ENCODE assay signal across 18 cellular contexts in the genomic region with DNA sequence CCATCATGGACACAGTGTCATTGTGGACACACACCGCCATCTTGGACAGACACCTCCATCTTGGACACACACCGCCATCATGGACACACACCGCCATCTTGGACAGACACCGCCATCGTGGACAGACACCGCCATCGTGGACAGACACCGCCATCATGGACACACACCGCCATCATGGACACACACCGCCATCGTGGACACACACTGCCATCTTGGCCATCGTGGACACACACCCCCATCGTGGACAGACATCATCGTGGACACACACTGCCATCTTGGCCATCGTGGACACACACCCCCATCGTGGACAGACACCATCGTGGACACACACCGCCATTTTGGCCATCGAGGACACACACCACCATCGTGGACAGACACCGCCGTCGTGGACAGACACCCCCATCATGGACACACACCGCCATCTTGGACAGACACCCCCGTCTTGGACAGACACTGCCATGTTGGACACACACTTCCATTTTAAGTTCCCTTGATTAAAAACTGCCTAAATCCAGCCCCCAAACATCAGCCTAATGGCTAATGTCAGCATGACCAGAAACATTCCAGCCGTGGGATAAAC. TPM values are rescaled to one million over a fixed set of nuclear protein-coding genes. Genes with fewer than 3 reads are reported as not detected.
A peak's percentile ranks its signal among the peaks of the same experiment; 100 is the strongest.
DNase-seq lines count a peak whose midpoint lies in the region; ATAC-seq and TF ChIP-seq lines count a peak whose summit lies in the region.
"Had no signal": no experiment of that assay in that cellular context is flagged by ENCODE, and none has a peak within 500 bp of the region (broad histone marks: within the 10 kb centered on the region; RNA-seq: fewer than 3 reads in every experiment).

No MANE protein-coding gene starts in this region.

- H3K36me3 Mint-ChIP-seq in T-helper 17 cell (ENCODE audit: low read depth) (no peaks in the 10 kb centered on the region), endothelial cell (ENCODE audit: low read depth, unreplicated experiment) (peaks cover 44% of the 10 kb centered on the region)

- H3K4me3 Mint-ChIP-seq in T-helper 17 cell = no peak overlapping the region
- peak overlapping the region; percentile 42 for H3K4me3 Mint-ChIP-seq in endothelial cell (ENCODE audit: unreplicated experiment)
- H3K4me3 Mint-ChIP-seq: CD8-positive, alpha-beta T cell; stimulated activated naive CD8-positive, alpha-beta T cell treated with anti-CD3 and anti-CD28 coated beads, Interleukin-15, amount 100 ng/mL, for 72 hours had no signal

- TF ChIP-seq CTCF in endothelial cell (IDR thresholded peaks at IDR 0.05; ENCODE audit: unreplicated experiment) = no peak

- peak; percentile 49 for DNase-seq in activated effector memory CD4-positive, alpha-beta T cell treated with anti-CD3 and anti-CD28 coated beads, Interleukin-2, amount 50 U/mL, for 16 hours
- no peak for DNase-seq in activated effector memory CD4-positive, alpha-beta T cell treated with Interleukin-2 at 50 U/mL for 16 hours
- DNase-seq in T-helper 17 cell = no peak
- DNase-seq in endothelial cell (ENCODE audit: low spot score) = no peak
- peak; percentile 10 for DNase-seq in stimulated activated CD8-positive, alpha-beta memory T cell treated with anti-CD3 and anti-CD28 coated beads, Interleukin-4, amount 100 ng/mL, for 48 hours
- no peak for DNase-seq in RKO (ENCODE audit: low spot score)
- no peak for DNase-seq in COLO668 (lab: John Stamatoyannopoulos, UW; ENCODE audit: unreplicated experiment)
- DNase-seq in T-helper 9 cell = no peak
- DNase-seq: ACHN; central memory CD4-positive, alpha-beta T cell; DMS79 treated with DMSO at 0.1 percent for 48 hours; KBM-7; NCI-H1092 treated with DMSO at 0.1 percent for 48 hours; NCI-H2171 treated with DMSO at 0.1 percent for 48 hours; SW 1271 had no signal

- H3K9me3 ChIP-seq in T-helper 17 cell (ENCODE audit: control insufficient read depth, low read length, poor library complexity, severe bottlenecking) = no peaks in the 10 kb centered on the region
- H3K9me3 ChIP-seq: uterus had no signal

- ATAC-seq in T-helper 17 cell = no peak
- ATAC-seq: CD8-positive, alpha-beta T cell; stimulated activated naive CD8-positive, alpha-beta T cell treated with anti-CD3 and anti-CD28 coated beads, Interleukin-15, amount 100 ng/mL, for 72 hours had no signal

- H3K27me3 Mint-ChIP-seq in T-helper 17 cell = no peaks in the 10 kb centered on the region
- peaks cover 12% of the 10 kb centered on the region for H3K27me3 Mint-ChIP-seq in endothelial cell (ENCODE audit: unreplicated experiment)
- H3K27me3 Mint-ChIP-seq: stimulated activated naive CD8-positive, alpha-beta T cell treated with anti-CD3 and anti-CD28 coated beads, Interleukin-15, amount 100 ng/mL, for 72 hours had no signal

- peaks cover 26% of the 10 kb centered on the region for H3K9me3 Mint-ChIP-seq in endothelial cell (ENCODE audit: unreplicated experiment)

- H3K4me1 Mint-ChIP-seq in T-helper 17 cell (no peaks in the 10 kb centered on the region), endothelial cell (ENCODE audit: unreplicated experiment) (peaks cover 5% of the 10 kb centered on the region)
- H3K4me1 Mint-ChIP-seq: stimulated activated naive CD8-positive, alpha-beta T cell treated with anti-CD3 and anti-CD28 coated beads, Interleukin-15, amount 100 ng/mL, for 72 hours had no signal

- peak overlapping the region; percentile 19 for H3K27ac Mint-ChIP-seq in T-helper 17 cell
- peak overlapping the region; percentile 53 for H3K27ac Mint-ChIP-seq in endothelial cell (ENCODE audit: unreplicated experiment)
- H3K27ac Mint-ChIP-seq: CD8-positive, alpha-beta T cell had no signal

RNA-seq across cellular contexts. Expression of a gene that starts 9.1 kb away (rescaled TPM):
- total RNA-seq in T-helper 17 cell = 10 to 100 TPM; 33.8 to 34.6 TPM
- 25.8 TPM for total RNA-seq in endothelial cell (ENCODE audit: unreplicated experiment)

RNA-seq across cellular contexts. Expression of a gene that starts 51.7 kb away (rescaled TPM):
- total RNA-seq in T-helper 17 cell = 100 to 1,000 TPM; 314 to 329 TPM
- 488 TPM for total RNA-seq in endothelial cell (ENCODE audit: unreplicated experiment)

Comparison
In these comparisons a context has a peak if more than half of its experiments do, and no peak if none do; other contexts are left out.
1. DNase-seq: peak in activated effector memory CD4-positive, alpha-beta T cell treated with anti-CD3 and anti-CD28 coated beads, Interleukin-2, amount 50 U/mL, for 16 hours (single experiment) and stimulated activated CD8-positive, alpha-beta memory T cell treated with anti-CD3 and anti-CD28 coated beads, Interleukin-4, amount 100 ng/mL, for 48 hours (single experiment); none in activated effector memory CD4-positive, alpha-beta T cell treated with Interleukin-2 at 50 U/mL for 16 hours (single experiment), T-helper 17 cell (0 of 3), endothelial cell (single experiment), RKO (single experiment), COLO668 (single experiment) and T-helper 9 cell (single experiment).